In genomic region chr9:95060246-95060645, GRCh38 we compare ENCODE assay signal across 1 cellular context.
TF ChIP-seq lines count a peak whose summit lies in the region.

No MANE protein-coding gene starts in this region.

TF ChIP-seq in IMR-90, 13 proteins besides CTCF, POLR2A, EP300 and RAD21 (continued from another document):
- TF ChIP-seq ELK1 (IDR thresholded peaks at IDR 0.05; ENCODE audit: borderline replicate concordance, low read depth, low read length): no peak
- no peak for TF ChIP-seq RFX5 (IDR thresholded peaks at IDR 0.05; ENCODE audit: low read depth, low read length)
